ENCODE assay signal across 7 cellular contexts in genomic region chr3:182709306-182709705, GRCh38.
"Had no signal": no experiment of that assay in that cellular context is flagged by ENCODE, and none has a peak within 500 bp of the region (broad histone marks: within the 10 kb centered on the region; RNA-seq: fewer than 3 reads in every experiment).

No MANE protein-coding gene starts in this region.

- H3K4me3 Mint-ChIP-seq: GM23338, H9 had no signal

- ATAC-seq: GM23338, K562 had no signal

- H2AFZ ChIP-seq: GM23338 had no signal

- H3K27ac ChIP-seq: HL-60 had no signal

- H3K27ac Mint-ChIP-seq: GM23338, H9 had no signal

- H3K4me3 ChIP-seq: GM23338, K562 had no signal

- DNase-seq: H9, HCEC 1CT, IMR-90, KG1 had no signal

- H3K9me3 Mint-ChIP-seq: GM23338, H9 had no signal

- H3K4me2 ChIP-seq: GM23338 had no signal
